In genomic region chr17:60091109-60091508, GRCh38 we compare ENCODE assay signal across 24 cellular contexts. TPM values are rescaled to one million over a fixed set of nuclear protein-coding genes. Genes with fewer than 3 reads are reported as not detected.
DNase-seq lines count a peak whose midpoint lies in the region; ATAC-seq and TF ChIP-seq lines count a peak whose summit lies in the region.
"Had no signal": no experiment of that assay in that cellular context is flagged by ENCODE, and none has a peak within 500 bp of the region (broad histone marks: within the 10 kb centered on the region; RNA-seq: fewer than 3 reads in every experiment).

No MANE protein-coding gene starts in this region.

- H3K9ac ChIP-seq in OCI-LY1 (ENCODE audit: low read length) (peak overlapping the region; percentile 54; the same call in 1 of the 2 replicates), skeletal muscle satellite cell (ENCODE audit: low read depth, low read length) (peak overlapping the region; percentile 64)
- H3K9ac ChIP-seq: KMS-11 had no signal

- H3K9me3 ChIP-seq in OCI-LY1 (ENCODE audit: low read length) (no peaks in the 10 kb centered on the region), skeletal muscle satellite cell (replicated peaks; ENCODE audit: low read length) (no peaks in the 10 kb centered on the region), suprapubic skin (no peaks in the 10 kb centered on the region)

- H3K27ac ChIP-seq in OCI-LY1 (ENCODE audit: low read depth, low read length, poor library complexity, severe bottlenecking) (peak overlapping the region; percentile 96), suprapubic skin (no peak overlapping the region)
- H3K27ac ChIP-seq: KMS-11 had no signal

- no peaks in the 10 kb centered on the region for H3K79me2 ChIP-seq in OCI-LY1 (ENCODE audit: insufficient read depth, low read length)

- ATAC-seq in HG02981 (IDR thresholded peaks at IDR 0.05; ENCODE audit: unreplicated experiment) = no peak
- ATAC-seq: SK-N-SH treated with all-trans-retinoic acid at 6 μM for 48 hours had no signal

- H3K27ac Mint-ChIP-seq in CD14-positive monocyte = peak overlapping the region; percentile 82 to 95 (median 89)

- H3K36me3 Mint-ChIP-seq in CD14-positive monocyte = peaks cover 3% of the 10 kb centered on the region in 2 donors

- DNase-seq in CD14-positive monocyte (ENCODE audit: low spot score) (no peak), kidney glomerular epithelial cell (lab: John Stamatoyannopoulos, UW) (peak; percentile 37), NCI-H187 (lab: John Stamatoyannopoulos, UW) (no peak), suprapubic skin (ENCODE audit: low spot score in 2 of 2) (no peak)
- DNase-seq in stimulated activated naive CD4-positive, alpha-beta T cell treated with Interleukin-2 at 50 U/mL for 16 hours (lab: John Stamatoyannopoulos, UW) = no peak
- DNase-seq: activated CD4-positive, alpha-beta T cell treated with anti-CD3 and anti-CD28 coated beads for 48 hours; activated CD8-positive, alpha-beta memory T cell treated with anti-CD3 and anti-CD28 coated beads, Interleukin-2, amount 50 U/mL, for 48 hours; activated effector memory CD4-positive, alpha-beta T cell treated with anti-CD3 and anti-CD28 coated beads, Interleukin-2, amount 50 U/mL, for 16 hours; amygdala; central memory CD4-positive, alpha-beta T cell; effector CD8-positive, alpha-beta T cell; head of caudate nucleus; NCI-H1105; NCI-H2171 treated with DMSO at 0.1 percent for 48 hours had no signal

- H3K4me1 ChIP-seq in OCI-LY1 (ENCODE audit: insufficient read depth, low read length, severe bottlenecking) (peaks cover 61% of the 10 kb centered on the region), skeletal muscle satellite cell (ENCODE audit: control insufficient read depth, insufficient read depth, low read length) (peaks cover 44% of the 10 kb centered on the region), suprapubic skin (peaks cover 19% of the 10 kb centered on the region)

- H3K9me2 ChIP-seq in OCI-LY1 (ENCODE audit: low read depth, low read length) = no peaks in the 10 kb centered on the region

- H3K9me3 Mint-ChIP-seq in CD14-positive monocyte = peaks cover 2 to 21% (median 13%) of the 10 kb centered on the region in 7 donors

- TF ChIP-seq CTCF in CD14-positive monocyte (IDR thresholded peaks at IDR 0.05) = no peak
- no peak for TF ChIP-seq CTCF in OCI-LY1 (IDR thresholded peaks at IDR 0.05; ENCODE audit: low read length)
- TF ChIP-seq CTCF in suprapubic skin (IDR thresholded peaks at IDR 0.05) = no peak

- no peaks in the 10 kb centered on the region for H4K20me1 ChIP-seq in OCI-LY1 (ENCODE audit: insufficient read depth, low read length)

- intact Hi-C loops in CD14-positive monocyte (cut with micrococcal nuclease) = no loop called here

- H3K36me3 ChIP-seq in OCI-LY1 (ENCODE audit: insufficient read depth, low read length) = no peaks in the 10 kb centered on the region
- no peaks in the 10 kb centered on the region for H3K36me3 ChIP-seq in skeletal muscle satellite cell (ENCODE audit: insufficient read depth, low read length)
- no peaks in the 10 kb centered on the region for H3K36me3 ChIP-seq in suprapubic skin
- H3K36me3 ChIP-seq: tibial nerve had no signal

- H3K4me2 ChIP-seq in OCI-LY1 (ENCODE audit: low read length) (peak overlapping the region; percentile 61), skeletal muscle satellite cell (ENCODE audit: low read length) (no peak overlapping the region)
- H3K4me2 ChIP-seq: KMS-11 had no signal

- TF ChIP-seq POLR2A in suprapubic skin (IDR thresholded peaks at IDR 0.05) = no peak

- H3K27me3 ChIP-seq in OCI-LY1 (ENCODE audit: insufficient read depth, low read length) (no peaks in the 10 kb centered on the region), skeletal muscle satellite cell (ENCODE audit: control insufficient read depth, insufficient read depth, low read length) (no peaks in the 10 kb centered on the region), suprapubic skin (no peaks in the 10 kb centered on the region)
- H3K27me3 ChIP-seq: tibial nerve had no signal

- H3K4me3 ChIP-seq in OCI-LY1 (ENCODE audit: low read depth, low read length, poor library complexity, severe bottlenecking) (peak overlapping the region; percentile 47), skeletal muscle satellite cell (ENCODE audit: low read length) (no peak overlapping the region), suprapubic skin (no peak overlapping the region)
- H3K4me3 ChIP-seq: tibial nerve had no signal

- no peaks in the 10 kb centered on the region for H3F3A ChIP-seq in OCI-LY1 (ENCODE audit: insufficient read depth, low read length)

- peaks cover 0 to 7% (median 0%) of the 10 kb centered on the region in 3 donors for H3K27me3 Mint-ChIP-seq in CD14-positive monocyte (ENCODE audit: low read depth in 3 of 3)

- no peak for TF ChIP-seq EP300 in suprapubic skin (IDR thresholded peaks at IDR 0.05)

- H3K4me3 Mint-ChIP-seq in CD14-positive monocyte = peak overlapping the region in 1 of 2 donors; percentile 43

- H2AFZ ChIP-seq in OCI-LY1 (ENCODE audit: low read length) = no peak overlapping the region

- peaks cover 68% of the 10 kb centered on the region for H3K4me1 Mint-ChIP-seq in CD14-positive monocyte

RNA-seq across cellular contexts. Expression of gene HEATR6, which starts 12.4 kb away (rescaled TPM):
- 1 to 10 TPM; 4.6 to 7.1 TPM for polyA plus RNA-seq in CD14-positive monocyte
- 10.9 and 17.2 TPM in 2 replicates for total RNA-seq in skeletal muscle satellite cell (2012; rRNA removed)
- total RNA-seq in suprapubic skin = 10 to 100 TPM; 11.5 to 46.9 (median 26.6) TPM

RNA-seq across cellular contexts. Expression of gene CA4, which starts 58.7 kb away (rescaled TPM):
- not detected for polyA plus RNA-seq in CD14-positive monocyte
- total RNA-seq in skeletal muscle satellite cell (2012; rRNA removed) = not detected in 2 replicates
- 1 to 10 TPM in 3 of 4 donors, not detected in 1; 2.2 to 9.0 (median 7.2) TPM for total RNA-seq in suprapubic skin
- total RNA-seq: G401, H4, RPMI7951 had no signal
- polyA plus RNA-seq: neural cell had no signal
